ENCODE assay signal across 10 cellular contexts in the genomic region with DNA sequence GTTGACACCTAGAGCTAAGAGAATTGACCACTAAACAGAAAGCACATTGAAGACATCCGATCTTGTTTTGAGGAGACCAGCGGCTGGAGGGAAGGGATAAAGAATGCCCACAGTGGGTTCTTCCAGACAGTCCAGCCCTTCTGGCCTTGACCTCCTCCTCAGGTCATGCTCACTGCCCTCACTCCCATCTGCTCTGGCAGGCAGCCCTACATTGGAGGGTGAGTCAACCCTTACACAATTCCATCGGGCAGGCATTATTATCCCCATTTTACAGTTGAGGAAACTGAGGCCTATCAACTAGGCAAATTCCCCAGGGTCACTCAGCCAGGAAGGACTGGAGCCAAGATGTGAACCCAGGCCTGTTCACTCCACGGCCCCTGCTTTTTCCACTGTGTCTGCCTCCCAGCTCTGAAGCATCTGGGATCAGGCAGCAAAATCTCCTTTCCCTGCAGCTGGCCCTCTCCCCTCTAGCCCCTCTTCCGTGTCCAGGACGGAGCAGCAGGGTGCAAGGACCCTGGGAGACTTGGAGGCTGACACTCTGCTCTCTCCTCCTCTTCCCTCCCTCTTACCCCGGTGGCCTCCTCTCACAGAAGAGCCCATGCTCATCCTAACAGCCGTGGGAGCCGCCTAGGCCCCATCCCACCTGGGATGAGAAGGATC. TPM values are rescaled to one million over a fixed set of nuclear protein-coding genes. Genes with fewer than 3 reads are reported as not detected.
DNase-seq lines count a peak whose midpoint lies in the region; ATAC-seq and TF ChIP-seq lines count a peak whose summit lies in the region.
"Had no signal": no experiment of that assay in that cellular context is flagged by ENCODE, and none has a peak within 500 bp of the region (broad histone marks: within the 10 kb centered on the region; RNA-seq: fewer than 3 reads in every experiment).

No MANE protein-coding gene starts in this region.

- peak overlapping the region; percentile 72 for H3K4me2 ChIP-seq in HCT116 (ENCODE audit: low read length)

- H3K9me3 Mint-ChIP-seq in CD4-positive, alpha-beta T cell = no peaks in the 10 kb centered on the region

- H3K27ac ChIP-seq in HCT116 (ENCODE audit: low read depth, low read length) (peak overlapping the region; percentile 100), suprapubic skin (peak overlapping the region; percentile 82)
- no peak overlapping the region for H3K27ac ChIP-seq in CD4-positive, alpha-beta T cell (ENCODE audit: low read depth, low read length)

- peak overlapping the region; percentile 70 for H3K9ac ChIP-seq in HCT116 (ENCODE audit: low read length)

- TF ChIP-seq CTCF in HCT116 (IDR thresholded peaks at IDR 0.05 in 2 of 3, conservative IDR thresholded peaks at IDR 0.05 in 1 of 3; ENCODE audit: borderline replicate concordance in 1 of 3, insufficient read depth in 1 of 3, low read depth in 2 of 3, low read length in 2 of 3) (no peak), suprapubic skin (IDR thresholded peaks at IDR 0.05) (no peak)
- TF ChIP-seq CTCF in CD4-positive, alpha-beta T cell (IDR thresholded peaks at IDR 0.05) = no peak

- H3K4me3 Mint-ChIP-seq in CD4-positive, alpha-beta T cell = no peak overlapping the region

- H3K4me3 ChIP-seq in HCT116 (replicated peaks in 1 of 2; ENCODE audit: low read depth in 1 of 2, low read length in 2 of 2) (peak overlapping the region; percentile 20 to 49), suprapubic skin (no peak overlapping the region)

- H2AFZ ChIP-seq in HCT116 (ENCODE audit: low read depth, low read length, poor library complexity, severe bottlenecking) = no peak overlapping the region

- H3K36me3 ChIP-seq in HCT116 (ENCODE audit: control insufficient read depth in 1 of 2, insufficient read depth in 2 of 2, low read length in 2 of 2) (peaks cover 0 to 15% of the 10 kb centered on the region in 2 experiments; a peak in 1 of 4 replicates), suprapubic skin (no peaks in the 10 kb centered on the region)

- CTCF ChIA-PET in HCT116 (lab: Charles Lee) = interaction anchor here (1.3 kb wide), 1 partner anchor 15 kb away, joined by 3 read pairs; no protein-coding TSS in a partner anchor
- CTCF ChIA-PET in CD4-positive, alpha-beta T cell (lab: Charles Lee) = no interaction called here

- POLR2A ChIA-PET in HCT116 (lab: Charles Lee) = interaction anchor here (1.0 to 3.8 kb wide), 4 partner anchors 12 to 164 kb away, joined by 5 to 29 read pairs (median 12); partner anchors contain the start of genes GAPDH and VAMP1
- POLR2A ChIA-PET in CD4-positive, alpha-beta T cell (lab: Charles Lee) = interaction anchor here (1.4 kb wide), 1 partner anchor 35 kb away, joined by 5 read pairs; no protein-coding TSS in a partner anchor

- H3K36me3 Mint-ChIP-seq in CD4-positive, alpha-beta T cell (ENCODE audit: low read depth) = no peaks in the 10 kb centered on the region

- no TSS peak for BruUV-seq in HCT116 (replicated peaks; lab: Mats Ljungman, UMichigan)

- no peak for TF ChIP-seq POLR2A in HCT116 (IDR thresholded peaks at IDR 0.05; ENCODE audit: borderline replicate concordance, extremely low read depth, insufficient read depth, insufficient read length)
- TF ChIP-seq POLR2A in suprapubic skin (IDR thresholded peaks at IDR 0.05) = no peak

- no peaks in the 10 kb centered on the region for H3K9me3 ChIP-seq in HCT116 (ENCODE audit: control insufficient read depth in 1 of 2, insufficient read depth in 1 of 2, low read depth in 1 of 2, low read length in 2 of 2)
- no peaks in the 10 kb centered on the region for H3K9me3 ChIP-seq in suprapubic skin
- no peaks in the 10 kb centered on the region for H3K9me3 ChIP-seq in CD4-positive, alpha-beta T cell (ENCODE audit: control insufficient read depth, low read length)

- peaks cover 25% of the 10 kb centered on the region for H3K4me1 Mint-ChIP-seq in CD4-positive, alpha-beta T cell (ENCODE audit: low read depth)

- TF ChIP-seq RAD21 in HCT116 (IDR thresholded peaks at IDR 0.05; ENCODE audit: low read depth) = no peak

- H4K20me1 ChIP-seq in HCT116 (ENCODE audit: insufficient read depth) = no peaks in the 10 kb centered on the region

- H3K27me3 Mint-ChIP-seq in CD4-positive, alpha-beta T cell = no peaks in the 10 kb centered on the region

- H3K27ac Mint-ChIP-seq in CD4-positive, alpha-beta T cell = no peak overlapping the region

- TF ChIP-seq EP300 in suprapubic skin (IDR thresholded peaks at IDR 0.05) = no peak

- DNase-seq in HCT116 (ENCODE audit: low read depth, low spot score) (no peak), amniotic epithelial cell (ENCODE audit: low read depth) (peak; percentile 64), kidney tubule cell (ENCODE audit: low spot score) (peak; percentile 55), suprapubic skin (ENCODE audit: low spot score in 2 of 2) (no peak), ecto neural progenitor cell (ENCODE audit: low spot score) (no peak), RPMI8226 (no peak)
- no peak for DNase-seq in CD4-positive, alpha-beta T cell

- ATAC-seq in HCT116 (no peak), GM21360 (IDR thresholded peaks at IDR 0.05; ENCODE audit: unreplicated experiment) (no peak)
- ATAC-seq in CD4-positive, alpha-beta T cell (ENCODE audit: poor library complexity) = no peak

- peaks cover 74% of the 10 kb centered on the region for H3K79me2 ChIP-seq in HCT116 (ENCODE audit: insufficient read depth, low read length)

- WGBS in suprapubic skin = 84% methylated on average over 9 of the region's 9 CpGs

- RAD21 ChIA-PET in HCT116 (lab: Charles Lee; ENCODE audit: low non-redundant PET in 1 of 2, low total read pairs in 2 of 2, uncharacterized antibody in 2 of 2, unreplicated experiment in 2 of 2) = interaction anchor here (0.8 to 1.0 kb wide), 2 partner anchors 28 to 95 kb away, joined by 3 to 5 read pairs; partner anchors contain the start of gene TNFRSF1A (in 1 of the 2)

- H3K4me1 ChIP-seq in HCT116 (ENCODE audit: control insufficient read depth in 1 of 2, insufficient read depth in 2 of 2, low read length in 2 of 2) (peaks cover 78 to 99% of the 10 kb centered on the region in 2 experiments), suprapubic skin (peaks cover 68% of the 10 kb centered on the region)

- H3K27me3 ChIP-seq in HCT116 (ENCODE audit: insufficient read depth, low read length) (no peaks in the 10 kb centered on the region), suprapubic skin (no peaks in the 10 kb centered on the region)
- H3K27me3 ChIP-seq in CD4-positive, alpha-beta T cell (ENCODE audit: control insufficient read depth, insufficient read depth, low read length) = no peaks in the 10 kb centered on the region

- H3K9me2 ChIP-seq in HCT116 (ENCODE audit: insufficient read depth) = no peaks in the 10 kb centered on the region

- intact Hi-C loops in HCT116 (cut with micrococcal nuclease) = no loop called here
- intact Hi-C loops in CD4-positive, alpha-beta T cell (cut with DNase I, micrococcal nuclease) = loop anchor here in 1 of 2 experiments (5.0 kb wide), 1 partner anchor 48 kb away; no protein-coding TSS in a partner anchor

TF ChIP-seq in HCT116, 20 proteins besides CTCF, POLR2A, EP300 and RAD21:
- TF ChIP-seq ELF1 (IDR thresholded peaks at IDR 0.05; ENCODE audit: borderline replicate concordance, low read depth) = no peak
- TF ChIP-seq POLR2AphosphoS5 (IDR thresholded peaks at IDR 0.05; ENCODE audit: low read depth, low read length) = peak; percentile 40
TF ChIP-seq in HCT116: peak in this region for 1.

RNA-seq across cellular contexts. Expression of gene SCNN1A, which starts 5.3 kb away (rescaled TPM):
- total RNA-seq in HCT116 (2021; ENCODE audit: unreplicated experiment) = 118 TPM
- polyA plus RNA-seq in HCT116 (2012) = 150 and 159 TPM in 2 replicates
- total RNA-seq in suprapubic skin = 100 to 1,000 TPM in 1 of 4 donors, 10 to 100 TPM in 3; 74.2 to 143 (median 93.7) TPM
- total RNA-seq in CD4-positive, alpha-beta T cell = 1 to 10 TPM; 1.1 to 2.0 TPM

RNA-seq across cellular contexts. Expression of gene LTBR, which starts 13.9 kb away (rescaled TPM):
- total RNA-seq in HCT116 (2021; ENCODE audit: unreplicated experiment) (128 TPM), suprapubic skin (100 to 1,000 TPM; 157 to 297 (median 204) TPM)
- polyA plus RNA-seq in HCT116 (2012) = 91.2 and 100 TPM in 2 replicates
- total RNA-seq in CD4-positive, alpha-beta T cell = under 1 TPM; 0.38 to 0.67 TPM

RNA-seq across cellular contexts. Expression of gene TNFRSF1A, which starts 28.2 kb away (rescaled TPM):
- 129 TPM for total RNA-seq in HCT116 (2021; ENCODE audit: unreplicated experiment)
- 91.0 and 116 TPM in 2 replicates for polyA plus RNA-seq in HCT116 (2012)
- 100 to 1,000 TPM; 276 to 352 (median 281) TPM for total RNA-seq in suprapubic skin
- 10 to 100 TPM; 16.3 to 19.2 TPM for total RNA-seq in CD4-positive, alpha-beta T cell

RNA-seq across cellular contexts. Expression of gene PLEKHG6, which starts 59.6 kb away (rescaled TPM):
- 27.4 TPM for total RNA-seq in HCT116 (2021; ENCODE audit: unreplicated experiment)
- 16.5 and 19.9 TPM in 2 replicates for polyA plus RNA-seq in HCT116 (2012)
- 10 to 100 TPM; 12.4 to 29.9 (median 27.8) TPM for total RNA-seq in suprapubic skin
- total RNA-seq in CD4-positive, alpha-beta T cell = not detected
- total RNA-seq: Daoy, lung microvascular endothelial cell had no signal

Comparison
In these comparisons a context has a peak if more than half of its experiments do, and no peak if none do; other contexts are left out.
1. DNase-seq: peak in amniotic epithelial cell (single experiment) and kidney tubule cell (single experiment); none in HCT116 (single experiment), suprapubic skin (0 of 2), CD4-positive, alpha-beta T cell (0 of 10), ecto neural progenitor cell (single experiment) and RPMI8226 (single experiment).
2. RNA of gene SCNN1A, which starts 5.3 kb away (total RNA-seq): 118 TPM in HCT116 (single experiment) and 74.2 to 143 TPM in suprapubic skin; 1.1 to 2.0 TPM in CD4-positive, alpha-beta T cell; every median in the first group is over 10 times any median in the second.
3. RNA of gene LTBR, which starts 13.9 kb away (total RNA-seq): 157 to 297 TPM in suprapubic skin and 128 TPM in HCT116 (single experiment); 0.38 to 0.67 TPM in CD4-positive, alpha-beta T cell; every median in the first group is over 10 times any median in the second.